Comparison of ENCODE assay signal across 2 cellular contexts in genomic region chr17:5942687-5943086, GRCh38.
TF ChIP-seq lines count a peak whose summit lies in the region.

No MANE protein-coding gene starts in this region.

TF ChIP-seq in GM23338, 12 proteins besides CTCF, POLR2A, EP300 and RAD21 (continued from another document):
- TF ChIP-seq ZNF462 (CRISPR knock-in tag; IDR thresholded peaks at IDR 0.05) (no peak), STAT1 (IDR thresholded peaks at IDR 0.05; ENCODE audit: unreplicated experiment) (no peak), REST (IDR thresholded peaks at IDR 0.05; ENCODE audit: unreplicated experiment) (no peak), EZH2 (IDR thresholded peaks at IDR 0.05; ENCODE audit: low read depth, unreplicated experiment) (no peak), ETS1 (IDR thresholded peaks at IDR 0.05) (no peak), EZH2phosphoT487 (IDR thresholded peaks at IDR 0.05; ENCODE audit: unreplicated experiment) (no peak), CREB1 (CRISPR knock-in tag; IDR thresholded peaks at IDR 0.05; ENCODE audit: low read depth) (no peak), ZNF331 (CRISPR knock-in tag; IDR thresholded peaks at IDR 0.05; ENCODE audit: low read depth) (no peak), POLR2AphosphoS5 (IDR thresholded peaks at IDR 0.05; ENCODE audit: low read depth) (no peak)
TF ChIP-seq in GM23338: peak in this region for 0.

TF ChIP-seq in K562, 482 proteins besides CTCF, POLR2A, EP300 and RAD21 (continues in another document):
- TF ChIP-seq PKNOX1 (IDR thresholded peaks at IDR 0.05) (no peak), MTA2 (IDR thresholded peaks at IDR 0.05; ENCODE audit: low read depth) (peak; percentile 33; the same call in 1 of the 2 replicates), NFIC (IDR thresholded peaks at IDR 0.05) (peak; percentile 55), MEF2A (IDR thresholded peaks at IDR 0.05; ENCODE audit: control insufficient read depth, low read depth, low read length) (peak; percentile 40; the same call in 1 of the 2 replicates), ZNF561 (CRISPR knock-in tag; conservative IDR thresholded peaks at IDR 0.05) (no peak), ZNF277 (CRISPR knock-in tag; IDR thresholded peaks at IDR 0.05; ENCODE audit: borderline replicate concordance) (no peak), MLLT1 (IDR thresholded peaks at IDR 0.05) (no peak), ZNF699 (CRISPR knock-in tag; IDR thresholded peaks at IDR 0.05; ENCODE audit: insufficient replicate concordance) (no peak), E2F8 (IDR thresholded peaks at IDR 0.05; ENCODE audit: low read depth, partially characterized antibody) (no peak), E2F1 (CRISPR knock-in tag; IDR thresholded peaks at IDR 0.05) (no peak), RUNX1 (IDR thresholded peaks at IDR 0.05; ENCODE audit: low read depth) (no peak), ZHX1 (conservative IDR thresholded peaks at IDR 0.05; ENCODE audit: low read length) (no peak), FIP1L1 (IDR thresholded peaks at IDR 0.05; ENCODE audit: low read depth, low read length, poor library complexity, severe bottlenecking) (no peak), TEAD4 (IDR thresholded peaks at IDR 0.05; ENCODE audit: low read length) (peak; percentile 68), TEAD4 (CRISPR knock-in tag; IDR thresholded peaks at IDR 0.05; ENCODE audit: borderline replicate concordance) (no peak), PATZ1 (CRISPR knock-in tag; IDR thresholded peaks at IDR 0.05; ENCODE audit: borderline replicate concordance) (no peak), LEF1 (IDR thresholded peaks at IDR 0.05) (no peak), MCM2 (IDR thresholded peaks at IDR 0.05; ENCODE audit: low read depth) (no peak), YY1 (IDR thresholded peaks at IDR 0.05; ENCODE audit: borderline replicate concordance in 1 of 3, control insufficient read depth in 1 of 3, extremely low read depth in 1 of 3, insufficient read depth in 3 of 3, insufficient read length in 1 of 3, insufficient replicate concordance in 2 of 3, low read depth in 1 of 3, low read length in 2 of 3) (no peak), KDM5B (IDR thresholded peaks at IDR 0.05; ENCODE audit: insufficient replicate concordance, low read depth, low read length) (no peak), PYGO2 (tag; IDR thresholded peaks at IDR 0.05) (no peak), ZNF324 (CRISPR knock-in tag; IDR thresholded peaks at IDR 0.05) (no peak), AFF1 (IDR thresholded peaks at IDR 0.05; ENCODE audit: low read depth in 1 of 2, partially characterized antibody in 2 of 2) (no peak), RBM25 (IDR thresholded peaks at IDR 0.05; ENCODE audit: low read depth, low read length, severe bottlenecking) (no peak), NR2C2 (CRISPR knock-in tag; IDR thresholded peaks at IDR 0.05) (no peak), NR2C2 (tag; IDR thresholded peaks at IDR 0.05) (no peak), DPF2 (IDR thresholded peaks at IDR 0.05) (0 out of 2 replicates have a peak, but pooled peaks have one; percentile 51), C11orf30 (IDR thresholded peaks at IDR 0.05; ENCODE audit: low read depth) (no peak), HMGN3 (IDR thresholded peaks at IDR 0.05; ENCODE audit: borderline replicate concordance, extremely low read depth, insufficient read length, low read depth, low read length) (no peak), ATF4 (CRISPR knock-in tag; IDR thresholded peaks at IDR 0.05) (no peak), ZNF445 (CRISPR knock-in tag; IDR thresholded peaks at IDR 0.05; ENCODE audit: low read depth) (no peak), IRF9 (tag; IDR thresholded peaks at IDR 0.05) (no peak), KDM1A (IDR thresholded peaks at IDR 0.05) (no peak), ETS1 (conservative IDR thresholded peaks at IDR 0.05; ENCODE audit: control insufficient read depth, low read depth, low read length) (no peak), BACH1 (tag; IDR thresholded peaks at IDR 0.05) (no peak)
